In genomic region chr20:12345978-12346377, GRCh38 we compare ENCODE assay signal across 35 cellular contexts.
"Had no signal": no experiment of that assay in that cellular context is flagged by ENCODE, and none has a peak within 500 bp of the region (broad histone marks: within the 10 kb centered on the region; RNA-seq: fewer than 3 reads in every experiment).

No MANE protein-coding gene starts in this region.

- H3K4me3 Mint-ChIP-seq: activated B cell treated with CpG ODN at 0.5 μM for 24 hours; activated CD8-positive, alpha-beta T cell treated with anti-CD3 and anti-CD28 coated beads for 36 hours; activated naive CD8-positive, alpha-beta T cell; activated T-cell treated with anti-CD3 and anti-CD28 coated beads, Interleukin-2, amount 50 U/mL, for 4 hours; activated T-helper 17 cell treated with anti-CD3 and anti-CD28 coated beads, Interleukin-2, amount 50 U/mL, for 72 hours; central memory CD8-positive, alpha-beta T cell; dendritic cell treated with granulocyte-macrophage colony-stimulating factor and Interleukin-4, amounts not matched to agents 40 ng/mL and 50 ng/mL, for 4 days; endodermal cell; T-helper 17 cell; T-helper 2 cell treated with Interferon-gamma antibody and Interleukin-4, amounts not matched to agents 5 μg/mL and 100 μg/mL, for 36 hours had no signal

- H3K36me3 ChIP-seq: brain microvascular endothelial cell, esophagus muscularis mucosa, gastrocnemius medialis, heart left ventricle, WERI-Rb-1 had no signal

- H3K4me1 Mint-ChIP-seq: activated B cell treated with CpG ODN at 0.5 μM for 24 hours; activated T-helper 17 cell treated with anti-CD3 and anti-CD28 coated beads, Interleukin-2, amount 50 U/mL, for 72 hours; central memory CD8-positive, alpha-beta T cell; T-helper 17 cell had no signal

- FAIRE-seq: astrocyte, bronchial epithelial cell had no signal

- H3K27me3 ChIP-seq: brain microvascular endothelial cell, dorsolateral prefrontal cortex, esophagus muscularis mucosa, foreskin keratinocyte, gastrocnemius medialis, heart left ventricle had no signal

- H3K27ac ChIP-seq: brain microvascular endothelial cell, coronary artery, dorsolateral prefrontal cortex, esophagus muscularis mucosa, foreskin keratinocyte, gastrocnemius medialis, heart left ventricle, WERI-Rb-1 had no signal

- H3K27me3 Mint-ChIP-seq: activated B cell treated with CpG ODN at 0.5 μM for 24 hours; activated CD8-positive, alpha-beta T cell treated with anti-CD3 and anti-CD28 coated beads for 36 hours; activated naive CD8-positive, alpha-beta T cell; activated T-helper 17 cell treated with anti-CD3 and anti-CD28 coated beads, Interleukin-2, amount 50 U/mL, for 72 hours; central memory CD8-positive, alpha-beta T cell; dendritic cell treated with granulocyte-macrophage colony-stimulating factor and Interleukin-4, amounts not matched to agents 40 ng/mL and 50 ng/mL, for 4 days; T-helper 17 cell had no signal

- ATAC-seq: activated CD4-positive, CD25-positive, alpha-beta regulatory T cell treated with anti-CD3 and anti-CD28 coated beads, Interleukin-2, amount 50 U/mL, for 24 hours; activated CD8-positive, alpha-beta T cell treated with anti-CD3 and anti-CD28 coated beads for 36 hours; activated T-cell treated with anti-CD3 and anti-CD28 coated beads, Interleukin-2, amount 50 U/mL, for 4 hours; activated T-helper 17 cell treated with anti-CD3 and anti-CD28 coated beads, Interleukin-2, amount 50 U/mL, for 72 hours; foreskin keratinocyte; gastrocnemius medialis; heart left ventricle; T-helper 17 cell had no signal

- H3K4me1 ChIP-seq: esophagus muscularis mucosa, foreskin keratinocyte, gastrocnemius medialis, heart left ventricle had no signal

- H3K4me3 ChIP-seq: coronary artery, dorsolateral prefrontal cortex, esophagus muscularis mucosa, gastrocnemius medialis, heart left ventricle had no signal

- DNase-seq: activated B cell treated with CpG ODN at 0.5 μM for 24 hours; activated CD4-positive, alpha-beta T cell treated with anti-CD3 and anti-CD28 coated beads for 48 hours; activated CD4-positive, alpha-beta T cell treated with anti-CD3 and anti-CD28 coated beads, Interleukin-2, amount 50 U/mL, for 1 hour; activated CD4-positive, alpha-beta T cell treated with anti-CD3 and anti-CD28 coated beads, Interleukin-2, amount 50 U/mL, for 48 hours; activated CD8-positive, alpha-beta memory T cell treated with anti-CD3 and anti-CD28 coated beads for 24 hours; activated CD8-positive, alpha-beta T cell treated with anti-CD3 and anti-CD28 coated beads for 36 hours; activated effector memory CD4-positive, alpha-beta T cell treated with Interleukin-2 at 50 U/mL for 16 hours; activated gamma-delta T cell treated with Interleukin-2 at 50 U/mL for 16 hours; activated naive CD4-positive, alpha-beta T cell treated with anti-CD3 and anti-CD28 coated beads, Interleukin-2, amount 50 U/mL, for 16 hours; activated naive CD4-positive, alpha-beta T cell treated with Interleukin-2 at 50 U/mL for 16 hours; activated T-cell treated with anti-CD3 and anti-CD28 coated beads, Interleukin-2, amount 50 U/mL, for 4 hours; amniotic stem cell; anterior cingulate cortex; brain microvascular endothelial cell; dorsolateral prefrontal cortex; effector memory CD4-positive, alpha-beta T cell; endodermal cell; erythroblast; foreskin keratinocyte; gastrocnemius medialis; glutamatergic neuron; heart left ventricle; T-helper 17 cell; T1000; WERI-Rb-1 had no signal

- H3K36me3 Mint-ChIP-seq: activated naive CD8-positive, alpha-beta T cell had no signal

- H3K27ac Mint-ChIP-seq: activated B cell treated with CpG ODN at 0.5 μM for 24 hours; activated CD8-positive, alpha-beta T cell treated with anti-CD3 and anti-CD28 coated beads for 36 hours; activated naive CD8-positive, alpha-beta T cell; activated T-helper 17 cell treated with anti-CD3 and anti-CD28 coated beads, Interleukin-2, amount 50 U/mL, for 72 hours; dendritic cell treated with granulocyte-macrophage colony-stimulating factor and Interleukin-4, amounts not matched to agents 40 ng/mL and 50 ng/mL, for 4 days; endodermal cell; T-helper 17 cell; T-helper 2 cell treated with Interferon-gamma antibody and Interleukin-4, amounts not matched to agents 5 μg/mL and 100 μg/mL, for 36 hours had no signal

- H3K9me3 ChIP-seq: esophagus muscularis mucosa, gastrocnemius medialis, heart left ventricle had no signal
